ENCODE assay signal across 15 cellular contexts in the genomic region with DNA sequence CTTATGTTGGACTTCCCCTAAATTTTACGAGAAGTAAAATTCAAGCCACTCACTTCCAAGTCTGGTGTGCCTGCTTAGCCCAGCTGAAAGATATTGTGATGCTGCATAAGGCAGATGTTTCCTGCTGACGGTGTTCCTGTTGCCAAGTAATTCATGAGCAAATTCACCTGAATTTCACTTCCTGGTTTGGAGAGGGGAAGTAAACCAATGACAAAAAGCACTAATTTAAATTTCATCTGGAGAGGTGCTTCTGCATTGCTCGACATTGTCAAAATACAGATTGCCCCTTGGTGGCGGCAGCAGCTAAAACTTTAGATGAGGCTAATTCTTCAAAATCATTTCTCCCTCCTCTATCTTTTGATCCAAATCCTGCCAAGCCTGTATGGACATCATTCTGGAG.
DNase-seq lines count a peak whose midpoint lies in the region; ATAC-seq and TF ChIP-seq lines count a peak whose summit lies in the region.
"Had no signal": no experiment of that assay in that cellular context is flagged by ENCODE, and none has a peak within 500 bp of the region (broad histone marks: within the 10 kb centered on the region; RNA-seq: fewer than 3 reads in every experiment).

No MANE protein-coding gene starts in this region.

- TF ChIP-seq CTCF in GM13977 (IDR thresholded peaks at IDR 0.05; ENCODE audit: extremely low read depth, insufficient read depth, missing control alignments): peak; percentile 49
- TF ChIP-seq CTCF in PC-9 (conservative IDR thresholded peaks at IDR 0.05): 0 out of 2 replicates have a peak, but pooled peaks have one; percentile 13

- no peaks in the 10 kb centered on the region for H3K4me1 ChIP-seq in PC-9 (replicated peaks; ENCODE audit: insufficient read depth)
- peaks cover 29% of the 10 kb centered on the region for H3K4me1 ChIP-seq in iPS-18a (ENCODE audit: control insufficient read depth, low read depth, low read length)
- H3K4me1 ChIP-seq: stomach had no signal

- H3K36me3 ChIP-seq in PC-9 (ENCODE audit: low read depth) (no peaks in the 10 kb centered on the region), iPS-18a (ENCODE audit: control insufficient read depth, low read depth, low read length) (no peaks in the 10 kb centered on the region)
- H3K36me3 ChIP-seq: brain microvascular endothelial cell, stomach had no signal

- H3K4me3 ChIP-seq in PC-9 (no peak overlapping the region), iPS-18a (ENCODE audit: low read length) (peak overlapping the region; percentile 15)
- H3K4me3 ChIP-seq: stomach had no signal

- no peaks in the 10 kb centered on the region for H3K9me2 ChIP-seq in PC-9 (ENCODE audit: insufficient read depth)

- peak overlapping the region; percentile 20 for H3K9ac ChIP-seq in iPS-18a (ENCODE audit: low read length)

- H3K79me2 ChIP-seq in PC-9 (ENCODE audit: low read depth): no peaks in the 10 kb centered on the region

- POLR2A ChIA-PET in PC-9 (lab: Charles Lee; ENCODE audit: unreplicated experiment): no interaction called here

- no peak overlapping the region for H2AFZ ChIP-seq in PC-9

- intact Hi-C loops in PC-9 (cut with micrococcal nuclease; ENCODE audit: unreplicated experiment): no loop called here

- H3K9me3 ChIP-seq in PC-9 (ENCODE audit: insufficient read depth, low read depth) (no peaks in the 10 kb centered on the region), iPS-18a (ENCODE audit: control insufficient read depth, low read depth, low read length) (no peaks in the 10 kb centered on the region)

- H3K27me3 ChIP-seq in PC-9 (ENCODE audit: insufficient read depth, low read depth): peaks cover 69% of the 10 kb centered on the region
- H3K27me3 ChIP-seq in iPS-18a (ENCODE audit: control insufficient read depth, insufficient read depth, low read length): no peaks in the 10 kb centered on the region
- H3K27me3 ChIP-seq: brain microvascular endothelial cell had no signal

- in situ Hi-C loops in GM13977 (cut with MboI; ENCODE audit: low pct_unique_long_range_greater_than_20kb, low sequenced_read_pairs, unreplicated experiment): no loop called here

- no peaks in the 10 kb centered on the region for H4K20me1 ChIP-seq in PC-9 (ENCODE audit: insufficient read depth)

- H3F3A ChIP-seq in PC-9 (ENCODE audit: insufficient read depth, low read depth): no peaks in the 10 kb centered on the region

- no peak overlapping the region for H3K4me2 ChIP-seq in PC-9

- H3K27ac ChIP-seq in PC-9 (no peak overlapping the region), iPS-18a (ENCODE audit: low read length) (peak overlapping the region; percentile 9)
- H3K27ac ChIP-seq: brain microvascular endothelial cell, stomach had no signal

- ATAC-seq in HG03469 (IDR thresholded peaks at IDR 0.05; ENCODE audit: unreplicated experiment): no peak
- ATAC-seq in GM18519 (IDR thresholded peaks at IDR 0.05; ENCODE audit: low FRiP score, unreplicated experiment): no peak
- ATAC-seq: effector memory CD8-positive, alpha-beta T cell had no signal

- CTCF ChIA-PET in PC-9 (lab: Charles Lee): no interaction called here

- DNase-seq in Ammon's horn (ENCODE audit: low spot score): peak; percentile 74
- DNase-seq in GM13977 (ENCODE audit: low spot score): no peak
- no peak for DNase-seq in PC-9
- no peak for DNase-seq in NCI-H146 (lab: John Stamatoyannopoulos, UW)
- DNase-seq in stimulated activated CD4-positive, alpha-beta T cell treated with anti-CD3 and anti-CD28 coated beads, Interleukin-15, amount 100 ng/mL, for 24 hours: no peak
- DNase-seq: activated CD4-positive, alpha-beta T cell treated with anti-CD3 and anti-CD28 coated beads, Interleukin-2, amount 50 U/mL, for 48 hours; activated effector memory CD4-positive, alpha-beta T cell treated with Interleukin-2 at 50 U/mL for 16 hours; brain microvascular endothelial cell; effector memory CD8-positive, alpha-beta T cell; NCI-H1417 treated with DMSO at 0.1 percent for 48 hours; stimulated activated CD4-positive, alpha-beta T cell treated with anti-CD3 and anti-CD28 coated beads, Interleukin-4, amount 100 ng/mL, for 4 hours; stomach had no signal

- BruUV-seq in PC-9 (replicated peaks; lab: Mats Ljungman, UMichigan): no TSS peak
